Comparison of ENCODE assay signal across 8 cellular contexts in genomic region chr3:57951106-57951882, GRCh38. TPM values are rescaled to one million over a fixed set of nuclear protein-coding genes. Genes with fewer than 3 reads are reported as not detected.
DNase-seq lines count a peak whose midpoint lies in the region; ATAC-seq and TF ChIP-seq lines count a peak whose summit lies in the region.

No MANE protein-coding gene starts in this region.

- no peak for TF ChIP-seq CTCF in sigmoid colon (IDR thresholded peaks at IDR 0.05)

- H3K9me3 ChIP-seq in adipocyte (ENCODE audit: control insufficient read depth, low read length), result no peaks in the 10 kb centered on the region
- no peaks in the 10 kb centered on the region for H3K9me3 ChIP-seq in right cardiac atrium (ENCODE audit: control insufficient read depth, low read length)
- no peaks in the 10 kb centered on the region for H3K9me3 ChIP-seq in sigmoid colon

- peak; percentile 35 to 93 (median 84) for TF ChIP-seq EP300 in sigmoid colon (IDR thresholded peaks at IDR 0.05)

- DNase-seq in activated CD4-positive, alpha-beta T cell treated with anti-CD3 and anti-CD28 coated beads for 48 hours, result peak; percentile 18
- no peak for DNase-seq in activated CD4-positive, alpha-beta T cell treated with anti-CD3 and anti-CD28 coated beads for 4 hours
- DNase-seq in adipocyte (ENCODE audit: low read depth) (peak; percentile 82), right cardiac atrium (peak; percentile 86 to 90 (median 89)), sigmoid colon (peak; percentile 93), NCI-H2081 treated with DMSO at 0.1 percent for 48 hours (lab: John Stamatoyannopoulos, UW) (no peak)

- H3K36me3 ChIP-seq in adipocyte (ENCODE audit: control insufficient read depth, insufficient read depth, low read length, severe bottlenecking) (no peaks in the 10 kb centered on the region), sigmoid colon (no peaks in the 10 kb centered on the region)

- H3K27me3 ChIP-seq in adipocyte (replicated peaks; ENCODE audit: control insufficient read depth, insufficient read depth, low read length), result no peaks in the 10 kb centered on the region
- H3K27me3 ChIP-seq in right cardiac atrium (ENCODE audit: control insufficient read depth, insufficient read depth), result no peaks in the 10 kb centered on the region
- H3K27me3 ChIP-seq in sigmoid colon, result no peaks in the 10 kb centered on the region

- intact Hi-C loops in right cardiac atrium (cut with DNase I) (no loop called here), sigmoid colon (cut with DNase I) (loop anchor here (5.0 kb wide), 1 partner anchor 56 kb away; the partner anchor contains the start of gene FLNB)

- H3K4me1 ChIP-seq in adipocyte (ENCODE audit: control insufficient read depth, insufficient read depth, low read length) (peaks cover 35% of the 10 kb centered on the region), right cardiac atrium (ENCODE audit: control insufficient read depth, insufficient read depth, low read length) (peaks cover 3% of the 10 kb centered on the region), sigmoid colon (peaks cover 0 to 69% (median 62%) of the 10 kb centered on the region in 4 donors)

- H3K9ac ChIP-seq in adipocyte (ENCODE audit: low read length), result peak overlapping the region; percentile 85

- no peak for TF ChIP-seq POLR2A in sigmoid colon (IDR thresholded peaks at IDR 0.05)

- H3K4me3 ChIP-seq in adipocyte (ENCODE audit: low read length) (peak overlapping the region; percentile 16), right cardiac atrium (ENCODE audit: low read length) (no peak overlapping the region), sigmoid colon (no peak overlapping the region)

- ATAC-seq in right cardiac atrium (peak; percentile 94 to 95), GM21367 (IDR thresholded peaks at IDR 0.05; ENCODE audit: unreplicated experiment) (no peak), HG03342 (IDR thresholded peaks at IDR 0.05; ENCODE audit: unreplicated experiment) (no peak)

- H3K27ac ChIP-seq in right cardiac atrium (ENCODE audit: low read length), result peak overlapping the region; percentile 97
- peak overlapping the region; percentile 90 to 98 (median 92) for H3K27ac ChIP-seq in sigmoid colon

- WGBS in right cardiac atrium, result 8% methylated on average over 8 of the region's 8 CpGs
- 34 to 45% methylated on average over 8 of the region's 8 CpGs for WGBS in sigmoid colon, 2 donors

RNA-seq across cellular contexts. Expression of gene FLNB, which starts 56.9 kb away (rescaled TPM):
- total RNA-seq in right cardiac atrium (10 to 100 TPM; 22.9 to 44.9 (median 29.0) TPM), sigmoid colon (100 to 1,000 TPM in 1 of 4 donors, 10 to 100 TPM in 3; 51.7 to 121 (median 76.7) TPM)
- polyA plus RNA-seq in right cardiac atrium (36.9 TPM), sigmoid colon (100 to 1,000 TPM; 109 to 277 (median 121) TPM)

Comparison
In these comparisons a context has a peak if more than half of its experiments do, and no peak if none do; other contexts are left out.
1. DNase-seq: peak in activated CD4-positive, alpha-beta T cell treated with anti-CD3 and anti-CD28 coated beads for 48 hours (single experiment), adipocyte (single experiment), right cardiac atrium (3 of 3) and sigmoid colon (single experiment); none in activated CD4-positive, alpha-beta T cell treated with anti-CD3 and anti-CD28 coated beads for 4 hours (0 of 2) and NCI-H2081 treated with DMSO at 0.1 percent for 48 hours (single experiment).
2. ATAC-seq: peak in right cardiac atrium (2 of 2); none in GM21367 (single experiment) and HG03342 (single experiment).